In genomic region chr1:113784104-113784779, GRCh38 we compare ENCODE assay signal across 8 cellular contexts. TPM values are rescaled to one million over a fixed set of nuclear protein-coding genes. Genes with fewer than 3 reads are reported as not detected.
DNase-seq lines count a peak whose midpoint lies in the region; ATAC-seq, FAIRE-seq and TF ChIP-seq lines count a peak whose summit lies in the region.

No MANE protein-coding gene starts in this region.

- H3K27ac ChIP-seq in psoas muscle (peak overlapping the region; percentile 83), WERI-Rb-1 (no peak overlapping the region)

- DNase-seq in AML-193 (lab: John Stamatoyannopoulos, UW): peak; percentile 9 to 41
- no peak for DNase-seq in GM19239 (ENCODE audit: insufficient read length, low spot score)
- peak; percentile 18 for DNase-seq in activated naive CD4-positive, alpha-beta T cell treated with anti-CD3 and anti-CD28 coated beads, Interleukin-2, amount 50 U/mL, for 16 hours
- no peak for DNase-seq in psoas muscle
- no peak for DNase-seq in NCI-H748 treated with DMSO at 0.1 percent for 48 hours (lab: John Stamatoyannopoulos, UW)
- no peak for DNase-seq in left lobe of liver (ENCODE audit: low spot score)
- DNase-seq in WERI-Rb-1: no peak

- H3K9me3 ChIP-seq in psoas muscle (no peaks in the 10 kb centered on the region), WERI-Rb-1 (ENCODE audit: severe bottlenecking) (no peaks in the 10 kb centered on the region)

- TF ChIP-seq CTCF in psoas muscle (IDR thresholded peaks at IDR 0.05) (no peak), WERI-Rb-1 (IDR thresholded peaks at IDR 0.05; ENCODE audit: low read depth, low read length) (no peak)

- 60 to 70% (median 65%) methylated on average over 5 of the region's 5 CpGs for WGBS in psoas muscle, 3 donors

- intact Hi-C loops in psoas muscle (cut with DNase I): no loop called here

- no peaks in the 10 kb centered on the region for H3K36me3 ChIP-seq in psoas muscle (ENCODE audit: insufficient read depth in 1 of 2, low read depth in 1 of 2)
- H3K36me3 ChIP-seq in WERI-Rb-1: no peaks in the 10 kb centered on the region

- peak overlapping the region; percentile 37 for H3K4me3 ChIP-seq in psoas muscle
- H3K4me3 ChIP-seq in WERI-Rb-1 (ENCODE audit: low read depth, low read length): no peak overlapping the region

- peaks cover 88% of the 10 kb centered on the region for H3K4me1 ChIP-seq in psoas muscle

- ATAC-seq in HG03139 (IDR thresholded peaks at IDR 0.05; ENCODE audit: unreplicated experiment) (peak; percentile 69), psoas muscle (peak; percentile 85 to 92 (median 88)), left lobe of liver (no peak)

- H3K27me3 ChIP-seq in psoas muscle (ENCODE audit: insufficient read depth in 3 of 3, low read length in 2 of 3) (no peaks in the 10 kb centered on the region), WERI-Rb-1 (ENCODE audit: insufficient read depth, low read depth, severe bottlenecking) (no peaks in the 10 kb centered on the region)

- FAIRE-seq in GM19239 (lab: Jason Lieb, UNC): peak; percentile 69

RNA-seq across cellular contexts. Expression of gene PHTF1, which starts 25.0 kb away (rescaled TPM):
- total RNA-seq in psoas muscle (10 to 100 TPM in 1 of 4 donors, 1 to 10 TPM in 3; 6.0 to 12.6 (median 9.2) TPM), left lobe of liver (6.5 TPM)
- 10 to 100 TPM in 2 of 3 donors, 1 to 10 TPM in 1; 6.5 to 14.0 (median 10.7) TPM for polyA plus RNA-seq in psoas muscle

RNA-seq across cellular contexts. Expression of gene RSBN1, which starts 28.0 kb away (rescaled TPM):
- total RNA-seq in psoas muscle (10 to 100 TPM; 11.0 to 20.8 (median 12.7) TPM), left lobe of liver (5.7 TPM)
- 1 to 10 TPM; 3.5 to 9.4 (median 4.6) TPM for polyA plus RNA-seq in psoas muscle

Comparison
In these comparisons a context has a peak if more than half of its experiments do, and no peak if none do; other contexts are left out.
1. DNase-seq: peak in AML-193 (2 of 2) and activated naive CD4-positive, alpha-beta T cell treated with anti-CD3 and anti-CD28 coated beads, Interleukin-2, amount 50 U/mL, for 16 hours (single experiment); none in GM19239 (single experiment), psoas muscle (0 of 2), NCI-H748 treated with DMSO at 0.1 percent for 48 hours (single experiment), left lobe of liver (single experiment) and WERI-Rb-1 (single experiment).